ENCODE assay signal across 25 cellular contexts in the genomic region with DNA sequence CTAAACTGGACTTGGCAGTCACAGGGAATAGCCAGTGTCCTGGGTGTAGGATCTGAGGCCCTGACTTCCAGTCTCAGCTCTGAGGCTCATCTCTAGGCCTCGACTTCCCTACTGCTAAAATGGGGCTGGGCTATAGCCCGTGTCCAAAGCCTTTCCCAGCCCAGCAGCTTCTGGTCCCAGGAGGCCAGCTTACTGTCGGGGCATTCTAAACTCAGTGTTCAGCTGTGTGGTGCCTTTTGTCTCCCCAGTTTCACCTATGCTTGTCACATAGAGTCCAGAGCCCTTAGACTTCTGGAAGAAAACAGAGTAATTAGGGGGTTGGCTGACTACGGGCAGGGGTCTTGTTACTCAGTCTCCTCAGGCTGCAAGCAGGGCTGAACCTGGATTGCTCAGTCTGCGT.
"Had no signal": no experiment of that assay in that cellular context is flagged by ENCODE, and none has a peak within 500 bp of the region (broad histone marks: within the 10 kb centered on the region; RNA-seq: fewer than 3 reads in every experiment).

No MANE protein-coding gene starts in this region.

- H3K27me3 ChIP-seq: gastrocnemius medialis had no signal

- H3K27ac ChIP-seq: coronary artery, dorsolateral prefrontal cortex, epithelial cell of prostate, esophagus squamous epithelium, gastrocnemius medialis, heart right ventricle, left lung, lower lobe of right lung had no signal

- FAIRE-seq: colon, endometrium, islet of Langerhans, keratinocyte had no signal

- H3K36me3 ChIP-seq: esophagus squamous epithelium, gastrocnemius medialis, heart right ventricle, left lung, lower lobe of right lung had no signal

- H3K4me1 ChIP-seq: esophagus squamous epithelium, heart right ventricle, left lung, lower lobe of right lung had no signal

- H3K4me3 ChIP-seq: coronary artery, dorsolateral prefrontal cortex, esophagus squamous epithelium, gastrocnemius medialis, heart right ventricle, left lung, lower lobe of right lung had no signal

- DNase-seq: dermis blood vessel endothelial cell; dorsolateral prefrontal cortex; effector CD4-positive, alpha-beta T cell; effector memory CD4-positive, alpha-beta T cell; erythroblast; esophagus squamous epithelium; foreskin fibroblast; foreskin melanocyte; gastrocnemius medialis; glutamatergic neuron; head of caudate nucleus; heart right ventricle; hippocampal formation; left cardiac atrium; left lung; left ventricle myocardium superior; lower lobe of right lung; mesenchymal stem cell; midbrain had no signal

- H3K9me3 ChIP-seq: esophagus squamous epithelium, gastrocnemius medialis, heart right ventricle, left lung, lower lobe of right lung had no signal
